ENCODE assay signal across 8 cellular contexts in genomic region chr2:218671654-218672566, GRCh38. TPM values are rescaled to one million over a fixed set of nuclear protein-coding genes. Genes with fewer than 3 reads are reported as not detected.
DNase-seq lines count a peak whose midpoint lies in the region; TF ChIP-seq lines count a peak whose summit lies in the region.

A gene with protein sequence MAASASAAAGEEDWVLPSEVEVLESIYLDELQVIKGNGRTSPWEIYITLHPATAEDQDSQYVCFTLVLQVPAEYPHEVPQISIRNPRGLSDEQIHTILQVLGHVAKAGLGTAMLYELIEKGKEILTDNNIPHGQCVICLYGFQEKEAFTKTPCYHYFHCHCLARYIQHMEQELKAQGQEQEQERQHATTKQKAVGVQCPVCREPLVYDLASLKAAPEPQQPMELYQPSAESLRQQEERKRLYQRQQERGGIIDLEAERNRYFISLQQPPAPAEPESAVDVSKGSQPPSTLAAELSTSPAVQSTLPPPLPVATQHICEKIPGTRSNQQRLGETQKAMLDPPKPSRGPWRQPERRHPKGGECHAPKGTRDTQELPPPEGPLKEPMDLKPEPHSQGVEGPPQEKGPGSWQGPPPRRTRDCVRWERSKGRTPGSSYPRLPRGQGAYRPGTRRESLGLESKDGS (minus strand): TSS chr2:218672002. CDS start chr2:218671970, 32 bp downstream.
A gene with protein sequence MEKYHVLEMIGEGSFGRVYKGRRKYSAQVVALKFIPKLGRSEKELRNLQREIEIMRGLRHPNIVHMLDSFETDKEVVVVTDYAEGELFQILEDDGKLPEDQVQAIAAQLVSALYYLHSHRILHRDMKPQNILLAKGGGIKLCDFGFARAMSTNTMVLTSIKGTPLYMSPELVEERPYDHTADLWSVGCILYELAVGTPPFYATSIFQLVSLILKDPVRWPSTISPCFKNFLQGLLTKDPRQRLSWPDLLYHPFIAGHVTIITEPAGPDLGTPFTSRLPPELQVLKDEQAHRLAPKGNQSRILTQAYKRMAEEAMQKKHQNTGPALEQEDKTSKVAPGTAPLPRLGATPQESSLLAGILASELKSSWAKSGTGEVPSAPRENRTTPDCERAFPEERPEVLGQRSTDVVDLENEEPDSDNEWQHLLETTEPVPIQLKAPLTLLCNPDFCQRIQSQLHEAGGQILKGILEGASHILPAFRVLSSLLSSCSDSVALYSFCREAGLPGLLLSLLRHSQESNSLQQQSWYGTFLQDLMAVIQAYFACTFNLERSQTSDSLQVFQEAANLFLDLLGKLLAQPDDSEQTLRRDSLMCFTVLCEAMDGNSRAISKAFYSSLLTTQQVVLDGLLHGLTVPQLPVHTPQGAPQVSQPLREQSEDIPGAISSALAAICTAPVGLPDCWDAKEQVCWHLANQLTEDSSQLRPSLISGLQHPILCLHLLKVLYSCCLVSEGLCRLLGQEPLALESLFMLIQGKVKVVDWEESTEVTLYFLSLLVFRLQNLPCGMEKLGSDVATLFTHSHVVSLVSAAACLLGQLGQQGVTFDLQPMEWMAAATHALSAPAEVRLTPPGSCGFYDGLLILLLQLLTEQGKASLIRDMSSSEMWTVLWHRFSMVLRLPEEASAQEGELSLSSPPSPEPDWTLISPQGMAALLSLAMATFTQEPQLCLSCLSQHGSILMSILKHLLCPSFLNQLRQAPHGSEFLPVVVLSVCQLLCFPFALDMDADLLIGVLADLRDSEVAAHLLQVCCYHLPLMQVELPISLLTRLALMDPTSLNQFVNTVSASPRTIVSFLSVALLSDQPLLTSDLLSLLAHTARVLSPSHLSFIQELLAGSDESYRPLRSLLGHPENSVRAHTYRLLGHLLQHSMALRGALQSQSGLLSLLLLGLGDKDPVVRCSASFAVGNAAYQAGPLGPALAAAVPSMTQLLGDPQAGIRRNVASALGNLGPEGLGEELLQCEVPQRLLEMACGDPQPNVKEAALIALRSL (N-terminal part only) (plus strand): TSS chr2:218672086. CDS start chr2:218672830, 744 bp downstream.

- peaks cover 19% of the 10 kb centered on the region for H3K4me1 Mint-ChIP-seq in nephron
- peaks cover 25% of the 10 kb centered on the region for H3K4me1 Mint-ChIP-seq in stimulated activated naive CD8-positive, alpha-beta T cell treated with anti-CD3 and anti-CD28 coated beads, Interleukin-15, Interleukin-2, amounts not matched to agents 100 ng/mL and 50 ng/mL, for 24 hours (ENCODE audit: low read depth)

- DNase-seq in ELF-1 (ENCODE audit: low read depth, low spot score) (peak; percentile 95), H4 (ENCODE audit: low spot score) (peak; percentile 84), LoVo (ENCODE audit: low spot score) (peak; percentile 87), SHP77 treated with DMSO at 0.1 percent for 48 hours (lab: John Stamatoyannopoulos, UW) (peak; percentile 82), fibroblast of the aortic adventitia (ENCODE audit: low read depth) (peak; percentile 91)
- DNase-seq in activated effector memory CD4-positive, alpha-beta T cell treated with Interleukin-2 at 50 U/mL for 16 hours: peak; percentile 72

- no peak for TF ChIP-seq CTCF in fibroblast of the aortic adventitia (IDR thresholded peaks at IDR 0.05; ENCODE audit: insufficient read depth, low read length)
- no peak for TF ChIP-seq CTCF in nephron (IDR thresholded peaks at IDR 0.05; ENCODE audit: unreplicated experiment in 3 of 3)

- peak within 1 kb of the TSS; percentile 99 for H3K4me3 ChIP-seq in fibroblast of the aortic adventitia (ENCODE audit: low read depth, low read length)

- H3K9me3 Mint-ChIP-seq in nephron: no peaks in the 10 kb centered on the region
- H3K9me3 Mint-ChIP-seq in stimulated activated naive CD8-positive, alpha-beta T cell treated with anti-CD3 and anti-CD28 coated beads, Interleukin-15, Interleukin-2, amounts not matched to agents 100 ng/mL and 50 ng/mL, for 24 hours: no peaks in the 10 kb centered on the region

- H3K4me3 Mint-ChIP-seq in nephron: peak within 1 kb of the TSS; percentile 98 to 100 (median 98)
- H3K4me3 Mint-ChIP-seq in stimulated activated naive CD8-positive, alpha-beta T cell treated with anti-CD3 and anti-CD28 coated beads, Interleukin-15, Interleukin-2, amounts not matched to agents 100 ng/mL and 50 ng/mL, for 24 hours: peak within 1 kb of the TSS; percentile 98

- H3K27ac Mint-ChIP-seq in nephron: peak within 1 kb of the TSS; percentile 98 to 100 (median 99)
- peak within 1 kb of the TSS; percentile 98 for H3K27ac Mint-ChIP-seq in stimulated activated naive CD8-positive, alpha-beta T cell treated with anti-CD3 and anti-CD28 coated beads, Interleukin-15, Interleukin-2, amounts not matched to agents 100 ng/mL and 50 ng/mL, for 24 hours

- no peaks in the 10 kb centered on the region for H3K27me3 Mint-ChIP-seq in nephron (ENCODE audit: low read depth)
- H3K27me3 Mint-ChIP-seq in stimulated activated naive CD8-positive, alpha-beta T cell treated with anti-CD3 and anti-CD28 coated beads, Interleukin-15, Interleukin-2, amounts not matched to agents 100 ng/mL and 50 ng/mL, for 24 hours: no peaks in the 10 kb centered on the region

- H3K36me3 Mint-ChIP-seq in nephron (ENCODE audit: low read depth): peaks cover 40% of the 10 kb centered on the region
- peaks cover 15% of the 10 kb centered on the region for H3K36me3 Mint-ChIP-seq in stimulated activated naive CD8-positive, alpha-beta T cell treated with anti-CD3 and anti-CD28 coated beads, Interleukin-15, Interleukin-2, amounts not matched to agents 100 ng/mL and 50 ng/mL, for 24 hours (ENCODE audit: low read depth)

RNA-seq across cellular contexts. Expression of the first gene that starts in this region (rescaled TPM):
- total RNA-seq in H4 (2014; rRNA removed; shearing (Covaris generic)): 35.2 and 59.5 TPM in 2 replicates
- total RNA-seq in fibroblast of the aortic adventitia (ENCODE audit: low replicate concordance): 6.5 and 26.2 TPM in 2 replicates

RNA-seq across cellular contexts. Expression of the second gene that starts in this region (rescaled TPM):
- 10.4 and 19.5 TPM in 2 replicates for total RNA-seq in H4 (2014; rRNA removed; shearing (Covaris generic))
- total RNA-seq in fibroblast of the aortic adventitia (ENCODE audit: low replicate concordance): 31.0 and 65.6 TPM in 2 replicates

Comparison
In these comparisons a context has a peak if more than half of its experiments do, and no peak if none do; other contexts are left out.
1. Peak in every context shown above with its lines: DNase-seq and H3K4me3 ChIP-seq.